Comparison of ENCODE assay signal across 7 cellular contexts in genomic region chr1:31505884-31506497, GRCh38.
DNase-seq lines count a peak whose midpoint lies in the region; ATAC-seq and TF ChIP-seq lines count a peak whose summit lies in the region.

No MANE protein-coding gene starts in this region.

- peak overlapping the region; percentile 48 for H3K4me3 Mint-ChIP-seq in T-helper 1 cell treated with Interleukin-12 subunit alpha and Interleukin-12 subunit beta and Interleukin-4 antibody, amounts not matched to agents 30 μg/mL and 1 μg/mL, for 36 hours

- peak; percentile 71 for ATAC-seq in HG02678 (IDR thresholded peaks at IDR 0.05; ENCODE audit: unreplicated experiment)

- peak; percentile 55 for TF ChIP-seq POLR2A in GM18526 (IDR thresholded peaks at IDR 0.05; ENCODE audit: extremely low read depth, insufficient read length)

- no peaks in the 10 kb centered on the region for H3K36me3 Mint-ChIP-seq in T-helper 1 cell treated with Interleukin-12 subunit alpha and Interleukin-12 subunit beta and Interleukin-4 antibody, amounts not matched to agents 30 μg/mL and 1 μg/mL, for 36 hours (ENCODE audit: low read depth)

- peaks cover 20% of the 10 kb centered on the region for H3K27me3 Mint-ChIP-seq in T-helper 1 cell treated with Interleukin-12 subunit alpha and Interleukin-12 subunit beta and Interleukin-4 antibody, amounts not matched to agents 30 μg/mL and 1 μg/mL, for 36 hours (ENCODE audit: low read depth)

- H3K9me3 Mint-ChIP-seq in T-helper 1 cell treated with Interleukin-12 subunit alpha and Interleukin-12 subunit beta and Interleukin-4 antibody, amounts not matched to agents 30 μg/mL and 1 μg/mL, for 36 hours, result no peaks in the 10 kb centered on the region

- peaks cover 31% of the 10 kb centered on the region for H3K4me1 Mint-ChIP-seq in T-helper 1 cell treated with Interleukin-12 subunit alpha and Interleukin-12 subunit beta and Interleukin-4 antibody, amounts not matched to agents 30 μg/mL and 1 μg/mL, for 36 hours (ENCODE audit: low read depth)

- DNase-seq in non-pigmented ciliary epithelial cell (ENCODE audit: low read depth) (peak; percentile 48), NCI-H748 (lab: John Stamatoyannopoulos, UW; ENCODE audit: unreplicated experiment) (no peak), kidney tubule cell (ENCODE audit: low spot score) (no peak), DMS79 treated with DMSO at 0.1 percent for 48 hours (lab: John Stamatoyannopoulos, UW) (no peak)

- H3K27ac Mint-ChIP-seq in T-helper 1 cell treated with Interleukin-12 subunit alpha and Interleukin-12 subunit beta and Interleukin-4 antibody, amounts not matched to agents 30 μg/mL and 1 μg/mL, for 36 hours, result peak overlapping the region; percentile 67
